ENCODE assay signal across 8 cellular contexts in the genomic region with DNA sequence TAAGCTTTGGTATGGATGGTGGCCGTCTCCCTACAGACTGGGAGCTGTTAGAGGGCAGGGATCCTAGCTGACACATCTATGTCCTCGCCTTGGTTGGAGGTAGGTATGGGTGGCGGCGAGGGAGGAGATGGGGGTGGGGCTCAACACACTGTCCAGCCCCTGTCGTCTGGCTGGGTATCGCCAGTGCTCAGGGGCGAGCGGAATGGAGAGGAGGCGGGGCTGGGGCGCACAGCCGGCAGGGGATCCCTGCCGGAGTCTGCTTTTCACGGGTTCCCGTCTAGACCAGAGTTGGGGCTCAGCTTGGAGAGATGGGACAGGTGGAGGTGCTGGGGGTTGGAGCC. TPM values are rescaled to one million over a fixed set of nuclear protein-coding genes. Genes with fewer than 3 reads are reported as not detected.
DNase-seq lines count a peak whose midpoint lies in the region; ATAC-seq, FAIRE-seq and TF ChIP-seq lines count a peak whose summit lies in the region.

No MANE protein-coding gene starts in this region.

- ATAC-seq in A549 (peak; percentile 60 to 76), GM21619 (IDR thresholded peaks at IDR 0.05; ENCODE audit: unreplicated experiment) (peak; percentile 7), T-helper 17 cell (no peak), GM18498 (IDR thresholded peaks at IDR 0.05; ENCODE audit: unreplicated experiment) (no peak)

- TF ChIP-seq RAD21 in A549 (conservative IDR thresholded peaks at IDR 0.05 in 1 of 2, IDR thresholded peaks at IDR 0.05 in 1 of 2), result no peak

- peak overlapping the region; percentile 88 for H3K4me2 ChIP-seq in A549

- FAIRE-seq in A549 (lab: Jason Lieb, UNC), result no peak

- POLR2A ChIA-PET in A549 (lab: Yijun Ruan, JAX), result interaction anchor here (0.8 to 2.1 kb wide), 6 partner anchors 10 to 47 kb away, joined by 3 to 16 read pairs (median 4); a partner anchor contains a TSS

- H3K4me3 Mint-ChIP-seq in T-helper 17 cell, result peak overlapping the region; percentile 91

- peak overlapping the region; percentile 83 to 93 for H3K27ac ChIP-seq in A549

- no peak for TF ChIP-seq EP300 in A549 (IDR thresholded peaks at IDR 0.05)

- CTCF ChIA-PET in A549 (lab: Yijun Ruan, JAX), result interaction anchor here (0.7 to 41.8 kb wide), 20 partner anchors 8 to 882 kb away, joined by 3 to 1730 read pairs (median 4); a partner anchor contains a TSS

- H3K9me3 ChIP-seq in A549 (no peaks in the 10 kb centered on the region), T-helper 17 cell (ENCODE audit: control insufficient read depth, low read length, poor library complexity, severe bottlenecking) (no peaks in the 10 kb centered on the region)

- WGBS in A549 (ENCODE audit: missing lambda C conversion rate), result 4% methylated on average over 13 of the region's 14 CpGs

- H3K36me3 Mint-ChIP-seq in T-helper 17 cell (ENCODE audit: low read depth), result no peaks in the 10 kb centered on the region

- DNase-seq in A549 (ENCODE audit: low read depth in 1 of 2, low spot score in 1 of 2), result peak; percentile 83 to 86
- DNase-seq in T-helper 17 cell, result no peak
- DNase-seq in foreskin fibroblast, result no peak
- no peak for DNase-seq in skeletal muscle cell (ENCODE audit: low read depth)
- no peak for DNase-seq in NCI-H2171 treated with DMSO at 0.1 percent for 48 hours (lab: John Stamatoyannopoulos, UW)
- DNase-seq in midbrain (lab: John Stamatoyannopoulos, UW), result no peak

- H3K4me1 ChIP-seq in A549, result peaks cover 32% of the 10 kb centered on the region

- no peaks in the 10 kb centered on the region for H3K27me3 Mint-ChIP-seq in T-helper 17 cell

- peak overlapping the region; percentile 94 for H3K27ac Mint-ChIP-seq in T-helper 17 cell

- TF ChIP-seq POLR2A in A549 (IDR thresholded peaks at IDR 0.05; ENCODE audit: low read length), result no peak; the same call in 1 of the 2 replicates

- no peak for TF ChIP-seq CTCF in A549 (IDR thresholded peaks at IDR 0.05)
- TF ChIP-seq CTCF in foreskin fibroblast (IDR thresholded peaks at IDR 0.05; ENCODE audit: low read depth, low read length), result no peak

- H3K4me1 Mint-ChIP-seq in T-helper 17 cell, result peaks cover 41% of the 10 kb centered on the region

- peak overlapping the region; percentile 71 for H3K4me3 ChIP-seq in A549
- H3K4me3 ChIP-seq in foreskin fibroblast (ENCODE audit: low read depth in 1 of 2, low read length in 2 of 2), result peak overlapping the region; percentile 46 to 54
- H3K4me3 ChIP-seq in skeletal muscle cell (ENCODE audit: low read depth, low read length), result peak overlapping the region; percentile 50

TF ChIP-seq in A549, 52 proteins besides CTCF, POLR2A, EP300 and RAD21:
- TF ChIP-seq, protein P1, sequence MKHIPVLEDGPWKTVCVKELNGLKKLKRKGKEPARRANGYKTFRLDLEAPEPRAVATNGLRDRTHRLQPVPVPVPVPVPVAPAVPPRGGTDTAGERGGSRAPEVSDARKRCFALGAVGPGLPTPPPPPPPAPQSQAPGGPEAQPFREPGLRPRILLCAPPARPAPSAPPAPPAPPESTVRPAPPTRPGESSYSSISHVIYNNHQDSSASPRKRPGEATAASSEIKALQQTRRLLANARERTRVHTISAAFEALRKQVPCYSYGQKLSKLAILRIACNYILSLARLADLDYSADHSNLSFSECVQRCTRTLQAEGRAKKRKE (CRISPR knock-in tag; IDR thresholded peaks at IDR 0.05; ENCODE audit: low read depth), result no peak
- peak; percentile 81; the same call in 1 of the 2 replicates for TF ChIP-seq RNF2 (IDR thresholded peaks at IDR 0.05; ENCODE audit: borderline replicate concordance, low read depth)
- TF ChIP-seq, protein P2, sequence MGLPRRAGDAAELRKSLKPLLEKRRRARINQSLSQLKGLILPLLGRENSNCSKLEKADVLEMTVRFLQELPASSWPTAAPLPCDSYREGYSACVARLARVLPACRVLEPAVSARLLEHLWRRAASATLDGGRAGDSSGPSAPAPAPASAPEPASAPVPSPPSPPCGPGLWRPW (IDR thresholded peaks at IDR 0.05), result no peak
- TF ChIP-seq, protein P3, sequence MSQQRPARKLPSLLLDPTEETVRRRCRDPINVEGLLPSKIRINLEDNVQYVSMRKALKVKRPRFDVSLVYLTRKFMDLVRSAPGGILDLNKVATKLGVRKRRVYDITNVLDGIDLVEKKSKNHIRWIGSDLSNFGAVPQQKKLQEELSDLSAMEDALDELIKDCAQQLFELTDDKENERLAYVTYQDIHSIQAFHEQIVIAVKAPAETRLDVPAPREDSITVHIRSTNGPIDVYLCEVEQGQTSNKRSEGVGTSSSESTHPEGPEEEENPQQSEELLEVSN (IDR thresholded peaks at IDR 0.05; ENCODE audit: borderline replicate concordance, low read depth), result 0 out of 2 replicates have a peak, but pooled peaks have one; percentile 11
TF ChIP-seq in A549: peak in this region for 2.

RNA-seq across cellular contexts. Expression of a gene that starts 16.1 kb away (rescaled TPM):
- polyA plus RNA-seq in A549 (2011; rRNA removed), result 0.22 and 0.35 TPM in 2 replicates
- 0.44 and 0.53 TPM in 2 replicates for polyA plus RNA-seq in A549 (2012; cell fraction: cytosol; rRNA removed)
- 1.4 and 3.1 TPM in 2 replicates for polyA plus RNA-seq in A549 (2012; cell fraction: nucleus; rRNA removed)
- 0.16 to 0.30 TPM (median 0.29 TPM) in 3 replicates for polyA plus RNA-seq in A549 (2017; fragmentation: RNase III; extraction: RNeasy Plus Mini Kit Qiagen cat#74134 plus additional on column Dnase treatment)
- 0.44 and 0.62 TPM in 2 replicates for polyA minus RNA-seq in A549 (2011; rRNA and poly(A)+ RNA removed)
- total RNA-seq in T-helper 17 cell, result 100 to 1,000 TPM; 491 to 562 TPM

RNA-seq across cellular contexts. Expression of a gene that starts 28.4 kb away (rescaled TPM):
- polyA plus RNA-seq in A549 (2011; rRNA removed) (81.3 and 89.6 TPM in 2 replicates), A549 (2017; fragmentation: RNase III; extraction: RNeasy Plus Mini Kit Qiagen cat#74134 plus additional on column Dnase treatment) (24.7 to 39.6 TPM (median 28.7 TPM) in 3 replicates)
- polyA plus RNA-seq in A549 (2012; cell fraction: cytosol; rRNA removed), result 151 and 315 TPM in 2 replicates
- polyA plus RNA-seq in A549 (2012; cell fraction: nucleus; rRNA removed), result 768 and 886 TPM in 2 replicates
- 132 and 174 TPM in 2 replicates for polyA minus RNA-seq in A549 (2011; rRNA and poly(A)+ RNA removed)
- 100 to 1,000 TPM in 1 of 2 donors, 10 to 100 TPM in 1; 79.2 to 133 TPM for total RNA-seq in T-helper 17 cell

RNA-seq across cellular contexts. Expression of a gene that starts 47.0 kb away (rescaled TPM):
- polyA plus RNA-seq in A549 (2011; rRNA removed) (124 and 141 TPM in 2 replicates), A549 (2017; fragmentation: RNase III; extraction: RNeasy Plus Mini Kit Qiagen cat#74134 plus additional on column Dnase treatment) (81.3 to 87.9 TPM (median 82.6 TPM) in 3 replicates)
- polyA plus RNA-seq in A549 (2012; cell fraction: cytosol; rRNA removed), result 168 and 190 TPM in 2 replicates
- 140 and 145 TPM in 2 replicates for polyA plus RNA-seq in A549 (2012; cell fraction: nucleus; rRNA removed)
- 109 and 119 TPM in 2 replicates for polyA minus RNA-seq in A549 (2011; rRNA and poly(A)+ RNA removed)
- 10 to 100 TPM; 22.0 to 30.2 TPM for total RNA-seq in T-helper 17 cell

RNA-seq across cellular contexts. Expression of a gene that starts 56.7 kb away (rescaled TPM):
- polyA plus RNA-seq in A549 (2011; rRNA removed), result not detected in 2 replicates
- polyA plus RNA-seq in A549 (2012; cell fraction: cytosol; rRNA removed), result not detected in 2 replicates
- 0.06 and 0.10 TPM in 2 replicates for polyA plus RNA-seq in A549 (2012; cell fraction: nucleus; rRNA removed)
- polyA plus RNA-seq in A549 (2017; fragmentation: RNase III; extraction: RNeasy Plus Mini Kit Qiagen cat#74134 plus additional on column Dnase treatment), result not detected in 3 replicates
- not detected in 2 replicates for polyA minus RNA-seq in A549 (2011; rRNA and poly(A)+ RNA removed)
- not detected for total RNA-seq in T-helper 17 cell

Comparison
In these comparisons a context has a peak if more than half of its experiments do, and no peak if none do; other contexts are left out.
1. ATAC-seq: peak in A549 (2 of 2) and GM21619 (single experiment); none in T-helper 17 cell (single experiment) and GM18498 (single experiment).
2. DNase-seq: peak in A549 (2 of 2); none in T-helper 17 cell (0 of 3), foreskin fibroblast (0 of 2), skeletal muscle cell (single experiment), NCI-H2171 treated with DMSO at 0.1 percent for 48 hours (single experiment) and midbrain (single experiment).
3. Peak in every context shown above with its lines, with median percentiles within 50 percentile points of each other: H3K4me3 ChIP-seq.